ENCODE assay signal across 29 cellular contexts in the genomic region with DNA sequence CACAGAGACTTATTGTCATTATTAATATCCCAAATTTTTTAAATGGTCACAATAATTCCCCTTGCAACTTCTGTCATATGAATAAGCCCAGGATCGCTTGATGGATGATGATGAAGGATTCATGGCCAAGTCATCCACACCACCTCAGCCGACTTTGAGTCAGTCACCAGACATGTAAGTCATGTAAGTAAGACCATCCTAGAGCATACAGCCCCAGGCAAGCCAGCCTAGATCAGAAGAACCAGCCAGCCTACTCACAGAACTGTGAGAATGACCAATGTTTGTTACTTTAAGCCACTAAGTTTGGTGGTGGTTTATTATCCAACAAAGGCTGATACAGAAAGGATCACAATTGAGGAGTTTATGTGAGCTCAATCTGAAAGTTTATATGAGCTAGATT.
"Had no signal": no experiment of that assay in that cellular context is flagged by ENCODE, and none has a peak within 500 bp of the region (broad histone marks: within the 10 kb centered on the region; RNA-seq: fewer than 3 reads in every experiment).

No MANE protein-coding gene starts in this region.

- H3K9me3 ChIP-seq: gastroesophageal sphincter had no signal

- H3K27ac ChIP-seq: brain microvascular endothelial cell, gastroesophageal sphincter, WERI-Rb-1 had no signal

- FAIRE-seq: astrocyte, colon, endometrium, endothelial cell of umbilical vein had no signal

- H3K4me1 ChIP-seq: gastroesophageal sphincter had no signal

- H3K4me3 ChIP-seq: gastroesophageal sphincter had no signal

- H3K36me3 ChIP-seq: brain microvascular endothelial cell, gastroesophageal sphincter, WERI-Rb-1 had no signal

- ATAC-seq: activated CD4-positive, CD25-positive, alpha-beta regulatory T cell treated with anti-CD3 and anti-CD28 coated beads, Interleukin-2, amount 50 U/mL, for 24 hours; activated CD8-positive, alpha-beta T cell treated with anti-CD3 and anti-CD28 coated beads for 36 hours; activated T-cell treated with anti-CD3 and anti-CD28 coated beads, Interleukin-2, amount 50 U/mL, for 4 hours; activated T-helper 17 cell treated with anti-CD3 and anti-CD28 coated beads, Interleukin-2, amount 50 U/mL, for 72 hours; esophagus mucosa; gastroesophageal sphincter; T-helper 17 cell had no signal

- H3K27me3 ChIP-seq: brain microvascular endothelial cell, gastroesophageal sphincter had no signal

- DNase-seq: activated B cell treated with CpG ODN at 0.5 μM for 24 hours; activated CD4-positive, alpha-beta T cell treated with anti-CD3 and anti-CD28 coated beads for 48 hours; activated CD4-positive, alpha-beta T cell treated with anti-CD3 and anti-CD28 coated beads, Interleukin-2, amount 50 U/mL, for 1 hour; activated CD4-positive, alpha-beta T cell treated with anti-CD3 and anti-CD28 coated beads, Interleukin-2, amount 50 U/mL, for 48 hours; activated CD8-positive, alpha-beta memory T cell treated with anti-CD3 and anti-CD28 coated beads for 24 hours; activated CD8-positive, alpha-beta T cell treated with anti-CD3 and anti-CD28 coated beads for 36 hours; activated effector memory CD4-positive, alpha-beta T cell treated with Interleukin-2 at 50 U/mL for 16 hours; activated gamma-delta T cell treated with Interleukin-2 at 50 U/mL for 16 hours; activated naive CD4-positive, alpha-beta T cell treated with anti-CD3 and anti-CD28 coated beads, Interleukin-2, amount 50 U/mL, for 16 hours; activated naive CD4-positive, alpha-beta T cell treated with Interleukin-2 at 50 U/mL for 16 hours; activated T-cell treated with anti-CD3 and anti-CD28 coated beads, Interleukin-2, amount 50 U/mL, for 4 hours; amniotic stem cell; anterior cingulate cortex; brain microvascular endothelial cell; caudate nucleus; effector CD8-positive, alpha-beta T cell; foreskin melanocyte; T-helper 1 cell; T-helper 17 cell; T1000; WERI-Rb-1 had no signal
